ENCODE assay signal across 13 cellular contexts in the genomic region with DNA sequence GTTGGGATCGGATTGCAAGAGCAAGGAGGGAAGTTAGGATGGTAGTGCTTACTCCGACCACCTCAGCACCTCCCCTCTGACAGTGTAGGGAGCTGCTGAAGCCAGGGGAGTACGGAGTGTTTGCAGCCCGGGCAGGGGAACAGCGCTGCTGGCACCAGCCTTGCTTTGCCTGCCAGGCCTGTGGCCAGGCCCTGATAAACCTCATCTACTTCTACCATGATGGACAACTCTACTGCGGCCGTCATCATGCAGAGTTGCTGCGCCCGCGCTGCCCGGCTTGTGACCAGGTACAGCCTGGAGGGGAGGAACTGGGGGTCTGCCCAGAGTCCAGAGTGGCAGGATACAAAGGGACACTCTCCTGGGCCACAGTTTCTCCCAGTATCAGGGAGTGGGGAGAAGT. TPM values are rescaled to one million over a fixed set of nuclear protein-coding genes. Genes with fewer than 3 reads are reported as not detected.
DNase-seq lines count a peak whose midpoint lies in the region; ATAC-seq, FAIRE-seq and TF ChIP-seq lines count a peak whose summit lies in the region.
"Had no signal": no experiment of that assay in that cellular context is flagged by ENCODE, and none has a peak within 500 bp of the region (broad histone marks: within the 10 kb centered on the region; RNA-seq: fewer than 3 reads in every experiment).

No MANE protein-coding gene starts in this region.

- no peak for TF ChIP-seq POLR2A in tibial nerve (IDR thresholded peaks at IDR 0.05)

- H3K4me1 ChIP-seq in tibial nerve = peaks cover 4 to 65% (median 28%) of the 10 kb centered on the region in 4 donors

- H3K36me3 Mint-ChIP-seq in Calu3 (ENCODE audit: insufficient read depth, unreplicated experiment) = peaks cover 60% of the 10 kb centered on the region
- H3K36me3 Mint-ChIP-seq in brain = peaks cover 22% of the 10 kb centered on the region
- peaks cover 0 to 14% (median 4%) of the 10 kb centered on the region in 3 donors for H3K36me3 Mint-ChIP-seq in naive thymus-derived CD8-positive, alpha-beta T cell

- H3K27me3 Mint-ChIP-seq in Calu3 (ENCODE audit: unreplicated experiment) (no peaks in the 10 kb centered on the region), brain (peaks cover 17% of the 10 kb centered on the region)
- H3K27me3 Mint-ChIP-seq in naive thymus-derived CD8-positive, alpha-beta T cell = peaks cover 0 to 9% (median 0%) of the 10 kb centered on the region in 5 donors

- H3K27ac Mint-ChIP-seq in Calu3 (ENCODE audit: unreplicated experiment) = no peak overlapping the region
- peak overlapping the region in 3 of 5 experiments; percentile 23 to 67 (median 39) for H3K27ac Mint-ChIP-seq in brain
- no peak overlapping the region for H3K27ac Mint-ChIP-seq in naive thymus-derived CD8-positive, alpha-beta T cell
- H3K27ac Mint-ChIP-seq: activated CD8-positive, alpha-beta memory T cell treated with anti-CD3 and anti-CD28 coated beads, Interleukin-2, amount 10 ng/mL, durations not matched to agents 7 days and 5 days had no signal

- TF ChIP-seq EP300 in tibial nerve (IDR thresholded peaks at IDR 0.05) = no peak

- H3K27me3 ChIP-seq in tibial nerve = no peaks in the 10 kb centered on the region
- H3K27me3 ChIP-seq: brain microvascular endothelial cell, testis had no signal

- H3K4me3 Mint-ChIP-seq in Calu3 (ENCODE audit: low read depth, unreplicated experiment) = peak overlapping the region; percentile 10
- H3K4me3 Mint-ChIP-seq in brain = peak overlapping the region; percentile 92 to 97 (median 93)
- peak overlapping the region in 9 of 10 donors; percentile 24 to 96 (median 39) for H3K4me3 Mint-ChIP-seq in naive thymus-derived CD8-positive, alpha-beta T cell

- H3K9me3 Mint-ChIP-seq in Calu3 (ENCODE audit: low read depth, unreplicated experiment) (no peaks in the 10 kb centered on the region), brain (peaks cover 0 to 7% (median 0%) of the 10 kb centered on the region in 5 experiments)
- H3K9me3 Mint-ChIP-seq in naive thymus-derived CD8-positive, alpha-beta T cell = no peaks in the 10 kb centered on the region

- CTCF ChIA-PET in Calu3 (lab: Charles Lee) = interaction anchor here (0.6 to 3.2 kb wide), 7 partner anchors 40 to 260 kb away, joined by 3 to 29 read pairs (median 4); a partner anchor contains a TSS

- H3K9me3 ChIP-seq in tibial nerve = no peaks in the 10 kb centered on the region
- H3K9me3 ChIP-seq: testis had no signal

- peaks cover 0 to 18% (median 0%) of the 10 kb centered on the region in 3 donors for H3K36me3 ChIP-seq in tibial nerve

- DNase-seq in Calu3 (no peak), AG08396 (ENCODE audit: low spot score) (no peak), tibial nerve (ENCODE audit: low spot score in 2 of 2) (no peak), HTR-8/SVneo (ENCODE audit: insufficient read length, low spot score) (no peak), RPMI8226 (no peak)
- no peak for DNase-seq in naive thymus-derived CD8-positive, alpha-beta T cell
- DNase-seq: activated CD8-positive, alpha-beta memory T cell treated with anti-CD3 and anti-CD28 coated beads, Interleukin-2, amount 10 ng/mL, durations not matched to agents 7 days and 5 days; brain microvascular endothelial cell; erythroblast; NCI-H2171 treated with DMSO at 0.1 percent for 48 hours; testis had no signal

- POLR2A ChIA-PET in naive thymus-derived CD8-positive, alpha-beta T cell (lab: Charles Lee) = interaction anchor here (0.6 to 4.5 kb wide), 6 partner anchors 12 to 263 kb away, joined by 3 to 102 read pairs (median 18); a partner anchor contains a TSS

- no TSS peak for BruUV-seq in Calu3 (replicated peaks; lab: Mats Ljungman, UMichigan)

- TF ChIP-seq CTCF in C4-2B (conservative IDR thresholded peaks at IDR 0.05) (no peak), Calu3 (IDR thresholded peaks at IDR 0.05; ENCODE audit: unreplicated experiment) (no peak), brain (conservative IDR thresholded peaks at IDR 0.05) (no peak), tibial nerve (IDR thresholded peaks at IDR 0.05) (no peak)

- H3K4me3 ChIP-seq in tibial nerve = no peak overlapping the region

- peaks cover 53% of the 10 kb centered on the region for H3K4me1 Mint-ChIP-seq in Calu3 (ENCODE audit: low read depth, unreplicated experiment)
- peaks cover 57% of the 10 kb centered on the region for H3K4me1 Mint-ChIP-seq in brain
- H3K4me1 Mint-ChIP-seq in naive thymus-derived CD8-positive, alpha-beta T cell = peaks cover 5 to 32% (median 20%) of the 10 kb centered on the region in 4 donors

- no peak for ATAC-seq in naive thymus-derived CD8-positive, alpha-beta T cell
- ATAC-seq: activated CD8-positive, alpha-beta memory T cell treated with anti-CD3 and anti-CD28 coated beads, Interleukin-2, amount 10 ng/mL, durations not matched to agents 7 days and 5 days had no signal

- WGBS in tibial nerve, 2 donors = 83% methylated on average over 11 of the region's 11 CpGs

- FAIRE-seq in HTR-8/SVneo (lab: Jason Lieb, UNC) = no peak

- peak overlapping the region; percentile 92 for H3K27ac ChIP-seq in C4-2B
- peak overlapping the region in 2 of 4 donors; percentile 93 for H3K27ac ChIP-seq in tibial nerve
- H3K27ac ChIP-seq: brain microvascular endothelial cell had no signal

- intact Hi-C loops in Calu3 (cut with micrococcal nuclease; ENCODE audit: unreplicated experiment) = loop anchor here (10.0 kb wide), 1 partner anchor 430 kb away; a partner anchor contains a TSS

RNA-seq across cellular contexts. Expression of a gene that starts 2.2 kb away (rescaled TPM):
- total RNA-seq in Calu3 (2022) = 251 and 265 TPM in 2 replicates
- 218 TPM for polyA plus RNA-seq in brain (ENCODE audit: insufficient read depth, low read depth, low replicate concordance)
- total RNA-seq in naive thymus-derived CD8-positive, alpha-beta T cell = 100 to 1,000 TPM; 134 to 135 TPM
- 100 to 1,000 TPM; 433 to 440 (median 433) TPM for polyA plus RNA-seq in naive thymus-derived CD8-positive, alpha-beta T cell
- 100 to 1,000 TPM in 2 of 4 donors, 10 to 100 TPM in 2; 76.1 to 121 (median 99.8) TPM for total RNA-seq in tibial nerve

RNA-seq across cellular contexts. Expression of a gene that starts 4.7 kb away (rescaled TPM):
- total RNA-seq in Calu3 (2022) = 6.4 and 7.1 TPM in 2 replicates
- polyA plus RNA-seq in brain (ENCODE audit: insufficient read depth, low read depth, low replicate concordance) = not detected
- total RNA-seq in naive thymus-derived CD8-positive, alpha-beta T cell = not detected
- not detected for polyA plus RNA-seq in naive thymus-derived CD8-positive, alpha-beta T cell
- total RNA-seq in tibial nerve = 10 to 100 TPM; 15.5 to 38.4 (median 23.0) TPM
- total RNA-seq: activated CD8-positive, alpha-beta memory T cell treated with anti-CD3 and anti-CD28 coated beads, Interleukin-2, amount 10 ng/mL, durations not matched to agents 7 days and 5 days had no signal

RNA-seq across cellular contexts. Expression of a gene that starts 5.6 kb away (rescaled TPM):
- total RNA-seq in Calu3 (2022) (5.0 and 6.6 TPM in 2 replicates), tibial nerve (10 to 100 TPM in 2 of 4 donors, 1 to 10 TPM in 2; 4.4 to 11.4 (median 7.5) TPM)
- 16.7 TPM for polyA plus RNA-seq in brain (ENCODE audit: insufficient read depth, low read depth, low replicate concordance)
- 1 to 10 TPM; 7.5 to 7.6 TPM for total RNA-seq in naive thymus-derived CD8-positive, alpha-beta T cell
- polyA plus RNA-seq in naive thymus-derived CD8-positive, alpha-beta T cell = 1 to 10 TPM in 2 of 3 donors, under 1 TPM in 1; 0.91 to 2.8 (median 2.1) TPM

RNA-seq across cellular contexts. Expression of a gene that starts 38.1 kb away (rescaled TPM):
- total RNA-seq in Calu3 (2022) (not detected in 2 replicates), tibial nerve (not detected)
- polyA plus RNA-seq in brain (ENCODE audit: insufficient read depth, low read depth, low replicate concordance) = not detected
- total RNA-seq in naive thymus-derived CD8-positive, alpha-beta T cell = not detected
- polyA plus RNA-seq in naive thymus-derived CD8-positive, alpha-beta T cell = not detected
- total RNA-seq: activated CD8-positive, alpha-beta memory T cell treated with anti-CD3 and anti-CD28 coated beads, Interleukin-2, amount 10 ng/mL, durations not matched to agents 7 days and 5 days had no signal

RNA-seq across cellular contexts. Expression of a gene that starts 49.8 kb away (rescaled TPM):
- total RNA-seq in Calu3 (2022) (4.4 and 6.6 TPM in 2 replicates), tibial nerve (10 to 100 TPM; 19.2 to 28.8 (median 20.6) TPM)
- 52.4 TPM for polyA plus RNA-seq in brain (ENCODE audit: insufficient read depth, low read depth, low replicate concordance)
- total RNA-seq in naive thymus-derived CD8-positive, alpha-beta T cell = 10 to 100 TPM in 1 of 2 experiments, 1 to 10 TPM in 1; 9.2 to 10.8 TPM
- 1 to 10 TPM; 2.6 to 9.4 (median 6.1) TPM for polyA plus RNA-seq in naive thymus-derived CD8-positive, alpha-beta T cell

Comparison
In these comparisons a context has a peak if more than half of its experiments do, and no peak if none do; other contexts are left out.
1. H3K27ac Mint-ChIP-seq: peak in brain (3 of 5); none in Calu3 (single experiment) and naive thymus-derived CD8-positive, alpha-beta T cell (0 of 10).
2. H3K4me3 Mint-ChIP-seq: peak in every context shown above with its lines; median percentile 93 in brain; 39 in naive thymus-derived CD8-positive, alpha-beta T cell; 10 in Calu3.